Comparison of ENCODE assay signal across 1 cellular context in genomic region chr3:143166376-143166775, GRCh38.
TF ChIP-seq lines count a peak whose summit lies in the region.

No MANE protein-coding gene starts in this region.

TF ChIP-seq in IMR-90, 13 proteins besides CTCF, POLR2A, EP300 and RAD21 (continued from another document):
- TF ChIP-seq CHD1 (IDR thresholded peaks at IDR 0.05; ENCODE audit: low read depth, low read length) (no peak), MAZ (IDR thresholded peaks at IDR 0.05; ENCODE audit: borderline replicate concordance, low read depth, low read length) (no peak), NFE2L2 (IDR thresholded peaks at IDR 0.05; ENCODE audit: low read depth, low read length) (no peak), RCOR1 (IDR thresholded peaks at IDR 0.05; ENCODE audit: insufficient replicate concordance, low read length) (no peak), USF2 (IDR thresholded peaks at IDR 0.05; ENCODE audit: low read depth, low read length) (no peak), CEBPB (IDR thresholded peaks at IDR 0.05; ENCODE audit: low read depth, low read length) (no peak), MAFK (IDR thresholded peaks at IDR 0.05; ENCODE audit: low read depth, low read length) (no peak), BHLHE40 (IDR thresholded peaks at IDR 0.05; ENCODE audit: low read depth, low read length) (no peak), FOS (IDR thresholded peaks at IDR 0.05; ENCODE audit: low read depth, low read length) (no peak), SMC3 (IDR thresholded peaks at IDR 0.05; ENCODE audit: low read depth, low read length) (no peak), ELK1 (IDR thresholded peaks at IDR 0.05; ENCODE audit: borderline replicate concordance, low read depth, low read length) (no peak), MXI1 (IDR thresholded peaks at IDR 0.05; ENCODE audit: borderline replicate concordance, low read depth, low read length) (no peak)
